ENCODE assay signal across 13 cellular contexts in the genomic region with DNA sequence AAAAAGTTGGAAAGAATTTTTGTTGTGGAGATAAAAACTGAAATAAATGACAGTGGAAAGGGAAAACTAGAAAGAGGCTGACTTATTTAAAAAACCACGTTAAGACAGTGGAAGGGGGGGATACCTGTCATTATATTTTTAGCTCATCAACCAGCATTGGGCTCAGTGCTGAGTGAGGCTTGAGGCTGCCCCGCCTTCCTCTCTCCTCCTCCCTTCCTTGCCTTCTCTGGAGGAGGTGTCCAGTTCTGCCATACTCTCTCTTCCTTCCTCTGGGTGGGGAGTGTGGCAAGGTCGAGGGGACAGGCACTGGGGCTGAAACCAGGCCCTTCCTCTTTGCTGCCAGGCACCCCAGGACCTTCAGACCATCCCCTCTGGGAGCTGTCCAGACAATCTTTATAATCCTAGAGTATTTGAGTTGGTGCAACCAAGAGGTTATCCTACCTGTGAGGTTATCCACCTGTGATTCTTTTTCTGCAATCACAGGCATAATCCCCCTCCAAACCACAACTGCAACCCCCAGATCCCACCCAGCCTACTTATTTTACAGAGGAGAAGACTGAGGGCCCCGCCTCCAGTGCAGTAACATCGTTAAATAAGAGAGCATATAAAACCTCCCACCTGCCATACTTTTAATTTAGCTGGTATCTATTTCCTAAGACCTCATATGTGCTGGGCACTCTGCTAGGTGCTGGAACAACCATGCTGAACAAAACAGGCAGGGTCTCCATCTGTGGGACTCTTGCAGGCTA.
DNase-seq lines count a peak whose midpoint lies in the region; ATAC-seq and TF ChIP-seq lines count a peak whose summit lies in the region.
"Had no signal": no experiment of that assay in that cellular context is flagged by ENCODE, and none has a peak within 500 bp of the region (broad histone marks: within the 10 kb centered on the region; RNA-seq: fewer than 3 reads in every experiment).

No MANE protein-coding gene starts in this region.

- TF ChIP-seq POLR2A in gastroesophageal sphincter (IDR thresholded peaks at IDR 0.05) (no peak), GM18505 (IDR thresholded peaks at IDR 0.05; ENCODE audit: borderline replicate concordance, extremely low read depth, insufficient read depth, insufficient read length) (no peak)

- no peak for TF ChIP-seq EP300 in gastroesophageal sphincter (IDR thresholded peaks at IDR 0.05)

- POLR2A ChIA-PET in PC-9 (lab: Charles Lee; ENCODE audit: unreplicated experiment): interaction anchor here (0.6 kb wide), 1 partner anchor 992 kb away, joined by 3 read pairs; no protein-coding TSS in a partner anchor

- no peaks in the 10 kb centered on the region for H3K9me2 ChIP-seq in PC-9 (ENCODE audit: insufficient read depth)

- H2AFZ ChIP-seq in PC-9 (no peak overlapping the region), neuron (ENCODE audit: low read depth, low read length) (peak overlapping the region; percentile 52)

- no peak overlapping the region for H3K27ac ChIP-seq in PC-9
- H3K27ac ChIP-seq in gastroesophageal sphincter: peak overlapping the region in 3 of 4 donors; percentile 44 to 73 (median 71)
- H3K27ac ChIP-seq: BLaER1, HL-60 had no signal

- no peak for TF ChIP-seq CTCF in BE2C (IDR thresholded peaks at IDR 0.05; ENCODE audit: low read depth, low read length)
- no peak for TF ChIP-seq CTCF in PC-9 (conservative IDR thresholded peaks at IDR 0.05)
- TF ChIP-seq CTCF in gastroesophageal sphincter (IDR thresholded peaks at IDR 0.05): no peak

- WGBS in gastroesophageal sphincter (ENCODE audit: low coverage in 1 of 2), 2 donors: 17 to 53% methylated on average over 2 to 5 of the region's 5 CpGs

- H3K9me3 ChIP-seq in BE2C (no peaks in the 10 kb centered on the region), PC-9 (ENCODE audit: insufficient read depth, low read depth) (no peaks in the 10 kb centered on the region), gastroesophageal sphincter (no peaks in the 10 kb centered on the region), neuron (ENCODE audit: low read length) (no peaks in the 10 kb centered on the region)
- H3K9me3 ChIP-seq: BLaER1 had no signal

- ATAC-seq in gastroesophageal sphincter: no peak
- no peak for ATAC-seq in GM18505 (IDR thresholded peaks at IDR 0.05; ENCODE audit: unreplicated experiment)

- DNase-seq in BE2C (no peak), PC-9 (no peak), SIG-M5 treated with dmso at 0.1 percent for 504 hours (lab: John Stamatoyannopoulos, UW; ENCODE audit: unreplicated experiment) (no peak), Kasumi-1 (lab: John Stamatoyannopoulos, UW) (no peak)
- no peak for DNase-seq in activated CD4-positive, alpha-beta T cell treated with anti-CD3 and anti-CD28 coated beads for 48 hours
- DNase-seq: activated CD4-positive, alpha-beta T cell treated with anti-CD3 and anti-CD28 coated beads, Interleukin-2, amount 50 U/mL, for 1 hour; activated naive CD4-positive, alpha-beta T cell treated with anti-CD3 and anti-CD28 coated beads, Interleukin-2, amount 50 U/mL, for 16 hours; NCI-H1048 had no signal

- H4K20me1 ChIP-seq in PC-9 (ENCODE audit: insufficient read depth): no peaks in the 10 kb centered on the region
- H4K20me1 ChIP-seq: BLaER1 had no signal

- peak overlapping the region; percentile 58 for H3K4me2 ChIP-seq in PC-9
- H3K4me2 ChIP-seq: BLaER1 had no signal

- no peaks in the 10 kb centered on the region for H3F3A ChIP-seq in PC-9 (ENCODE audit: insufficient read depth, low read depth)

- H3K4me1 ChIP-seq in BE2C (peaks cover 7% of the 10 kb centered on the region), PC-9 (replicated peaks; ENCODE audit: insufficient read depth) (no peaks in the 10 kb centered on the region), gastroesophageal sphincter (peaks cover 0 to 21% (median 6%) of the 10 kb centered on the region in 3 donors), neuron (ENCODE audit: insufficient read depth, low read length) (peaks cover 28% of the 10 kb centered on the region)

- intact Hi-C loops in PC-9 (cut with micrococcal nuclease; ENCODE audit: unreplicated experiment): no loop called here

- BruUV-seq in PC-9 (replicated peaks; lab: Mats Ljungman, UMichigan): no TSS peak

- H3K4me3 ChIP-seq in BE2C (ENCODE audit: low read depth, low read length): peak overlapping the region; percentile 77
- H3K4me3 ChIP-seq in PC-9: no peak overlapping the region
- peak overlapping the region; percentile 41 to 51 for H3K4me3 ChIP-seq in gastroesophageal sphincter
- H3K4me3 ChIP-seq in neuron (ENCODE audit: low read length): peak overlapping the region; percentile 54
- H3K4me3 ChIP-seq: BLaER1 had no signal

- H3K27me3 ChIP-seq in BE2C (no peaks in the 10 kb centered on the region), PC-9 (ENCODE audit: insufficient read depth, low read depth) (peaks cover 56% of the 10 kb centered on the region), gastroesophageal sphincter (no peaks in the 10 kb centered on the region), neuron (ENCODE audit: insufficient read depth, low read length) (no peaks in the 10 kb centered on the region)

- H3K36me3 ChIP-seq in BE2C (no peaks in the 10 kb centered on the region), PC-9 (ENCODE audit: low read depth) (no peaks in the 10 kb centered on the region), gastroesophageal sphincter (no peaks in the 10 kb centered on the region), neuron (ENCODE audit: insufficient read depth, low read length) (no peaks in the 10 kb centered on the region)
- H3K36me3 ChIP-seq: BLaER1 had no signal

- CTCF ChIA-PET in PC-9 (lab: Charles Lee): no interaction called here

- H3K79me2 ChIP-seq in PC-9 (ENCODE audit: low read depth): no peaks in the 10 kb centered on the region
